In the genomic region with DNA sequence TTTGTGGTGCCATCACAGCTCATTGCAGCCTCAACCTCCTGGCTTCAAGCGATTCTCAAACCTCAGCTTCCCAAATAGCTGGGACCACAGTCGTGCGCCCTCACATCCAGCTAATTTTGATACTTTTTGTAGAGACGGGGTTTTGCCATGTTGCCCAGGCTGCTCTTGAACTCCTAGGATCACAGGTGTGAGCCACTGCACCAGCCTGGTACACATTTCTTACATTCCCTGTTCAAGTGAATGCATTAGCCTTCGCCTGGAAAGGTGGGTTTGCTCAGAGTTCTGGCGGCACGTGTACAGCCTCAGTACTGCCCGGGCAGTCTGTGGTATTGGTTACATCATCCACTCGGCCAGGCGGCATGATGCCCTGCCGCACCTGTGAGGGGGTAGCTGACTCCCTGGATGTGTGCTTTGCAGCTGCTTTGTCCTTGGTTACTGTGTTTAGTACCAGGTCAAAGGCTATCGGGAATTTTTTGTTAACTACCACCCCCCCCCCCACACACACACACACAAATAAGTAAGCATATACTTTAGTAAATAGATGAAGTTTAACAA, we compare ENCODE assay signal across 1 cellular context.
TF ChIP-seq lines count a peak whose summit lies in the region.

No MANE protein-coding gene starts in this region.

TF ChIP-seq in HepG2, 621 proteins besides CTCF, POLR2A, EP300 and RAD21:
- TF ChIP-seq FOXO4 (CRISPR knock-in tag; conservative IDR thresholded peaks at IDR 0.05) (0 out of 2 replicates have a peak, but pooled peaks have one; percentile 32), RBM22 (optimal IDR thresholded peaks at IDR 0.05; ENCODE audit: low read length) (peak; percentile 14), ZNF558 (CRISPR knock-in tag; IDR thresholded peaks at IDR 0.05; ENCODE audit: borderline replicate concordance) (no peak)
